In the genomic region with DNA sequence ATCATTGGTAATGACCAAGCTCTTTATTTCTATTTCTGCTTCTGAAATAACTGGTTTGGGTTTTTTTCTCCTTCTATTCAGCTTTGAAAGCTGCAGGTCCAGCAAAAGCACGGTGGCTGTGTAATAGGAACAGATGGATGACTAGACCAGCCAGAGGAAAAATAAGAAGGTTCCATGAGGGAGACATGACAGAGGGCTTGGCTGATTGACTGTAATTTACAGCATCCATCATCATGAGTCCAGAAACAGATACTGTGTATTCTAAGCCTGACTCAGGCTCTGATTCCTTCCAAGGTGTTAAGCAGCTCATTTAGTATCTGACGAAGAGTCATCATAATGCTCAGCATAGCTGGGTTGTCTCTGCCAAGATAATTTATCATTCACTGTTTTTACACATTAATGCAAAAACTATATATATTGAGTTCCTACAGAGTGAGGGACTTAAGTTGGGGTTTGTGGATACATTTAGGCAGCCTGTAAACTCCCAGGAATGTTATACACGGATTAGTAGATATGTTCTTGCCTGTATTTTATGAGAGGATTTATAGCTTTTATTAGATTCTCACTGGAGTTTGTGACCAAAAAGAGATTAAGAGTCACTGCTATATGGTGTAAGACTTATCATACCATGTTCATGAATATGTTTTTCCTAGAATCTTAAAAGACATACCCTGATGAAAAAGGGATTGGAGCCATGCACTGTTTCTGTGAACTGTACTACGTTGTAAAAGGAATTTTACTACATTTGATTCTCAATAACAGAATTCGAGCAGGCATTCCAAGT, we compare ENCODE assay signal across 20 cellular contexts.
"Had no signal": no experiment of that assay in that cellular context is flagged by ENCODE, and none has a peak within 500 bp of the region (broad histone marks: within the 10 kb centered on the region; RNA-seq: fewer than 3 reads in every experiment).

No MANE protein-coding gene starts in this region.

- H3K9me3 Mint-ChIP-seq: activated CD4-positive, alpha-beta T cell treated with anti-CD3 and anti-CD28 coated beads, Interleukin-2, amount 10 ng/mL, durations not matched to agents 7 days and 5 days; activated T-helper 17 cell treated with anti-CD3 and anti-CD28 coated beads, Interleukin-2, amount 50 U/mL, for 72 hours; memory B cell; T-helper 2 cell treated with Interferon-gamma antibody and Interleukin-4, amounts not matched to agents 5 μg/mL and 100 μg/mL, for 36 hours; type B pancreatic cell had no signal

- H3K4me3 ChIP-seq: ascending aorta, cardiac muscle cell, right atrium auricular region, skin epidermis had no signal

- H3K36me3 Mint-ChIP-seq: memory B cell; naive thymus-derived CD8-positive, alpha-beta T cell; type B pancreatic cell had no signal

- H3K27me3 ChIP-seq: ascending aorta, cardiac muscle cell, right atrium auricular region had no signal

- H3K4me1 ChIP-seq: ascending aorta, right atrium auricular region had no signal

- H3K4me3 Mint-ChIP-seq: activated CD4-positive, alpha-beta T cell treated with anti-CD3 and anti-CD28 coated beads, Interleukin-2, amount 10 ng/mL, durations not matched to agents 7 days and 5 days; activated T-helper 17 cell treated with anti-CD3 and anti-CD28 coated beads, Interleukin-2, amount 50 U/mL, for 72 hours; memory B cell; naive thymus-derived CD8-positive, alpha-beta T cell; T-helper 2 cell treated with Interferon-gamma antibody and Interleukin-4, amounts not matched to agents 5 μg/mL and 100 μg/mL, for 36 hours; type B pancreatic cell had no signal

- H3K27ac ChIP-seq: cardiac muscle cell, right atrium auricular region, skin epidermis had no signal

- H3K27me3 Mint-ChIP-seq: type B pancreatic cell had no signal

- H3K27ac Mint-ChIP-seq: activated CD4-positive, alpha-beta T cell treated with anti-CD3 and anti-CD28 coated beads, Interleukin-2, amount 10 ng/mL, durations not matched to agents 7 days and 5 days; activated T-helper 17 cell treated with anti-CD3 and anti-CD28 coated beads, Interleukin-2, amount 50 U/mL, for 72 hours; memory B cell; naive thymus-derived CD8-positive, alpha-beta T cell; T-helper 2 cell treated with Interferon-gamma antibody and Interleukin-4, amounts not matched to agents 5 μg/mL and 100 μg/mL, for 36 hours; type B pancreatic cell had no signal

- DNase-seq: activated CD4-positive, alpha-beta T cell treated with anti-CD3 and anti-CD28 coated beads, Interleukin-2, amount 10 ng/mL, durations not matched to agents 7 days and 5 days; activated naive CD4-positive, alpha-beta T cell treated with Interleukin-2 at 50 U/mL for 16 hours; hypothalamus; kidney glomerular epithelial cell; left ventricle myocardium superior; naive thymus-derived CD8-positive, alpha-beta T cell; nucleus accumbens; posterior cingulate gyrus; stimulated activated CD4-positive, alpha-beta T cell treated with anti-CD3 and anti-CD28 coated beads, Interleukin-4, amount 100 ng/mL, for 24 hours; stimulated activated naive CD8-positive, alpha-beta T cell treated with anti-CD3 and anti-CD28 coated beads, Interleukin-15, Interleukin-2, amounts not matched to agents 100 U/mL and 50 U/mL, for 24 hours; SW 1271 had no signal

- H3K4me1 Mint-ChIP-seq: activated CD4-positive, alpha-beta T cell treated with anti-CD3 and anti-CD28 coated beads, Interleukin-2, amount 10 ng/mL, durations not matched to agents 7 days and 5 days; activated T-helper 17 cell treated with anti-CD3 and anti-CD28 coated beads, Interleukin-2, amount 50 U/mL, for 72 hours; memory B cell; naive thymus-derived CD8-positive, alpha-beta T cell had no signal

- ATAC-seq: naive thymus-derived CD8-positive, alpha-beta T cell; stimulated activated naive CD8-positive, alpha-beta T cell treated with anti-CD3 and anti-CD28 coated beads, Interleukin-15, Interleukin-2, amounts not matched to agents 100 U/mL and 50 U/mL, for 24 hours had no signal

- H3K9me3 ChIP-seq: ascending aorta, right atrium auricular region had no signal

- FAIRE-seq: colon had no signal

- H3K36me3 ChIP-seq: cardiac muscle cell, right atrium auricular region had no signal
